27 cellular contexts compared by ENCODE assay signal in genomic region chr22:42417645-42418303, GRCh38. TPM values are rescaled to one million over a fixed set of nuclear protein-coding genes. Genes with fewer than 3 reads are reported as not detected.
DNase-seq lines count a peak whose midpoint lies in the region; ATAC-seq, FAIRE-seq and TF ChIP-seq lines count a peak whose summit lies in the region.
"Had no signal": no experiment of that assay in that cellular context is flagged by ENCODE, and none has a peak within 500 bp of the region (broad histone marks: within the 10 kb centered on the region; RNA-seq: fewer than 3 reads in every experiment).

No MANE protein-coding gene starts in this region.

- no peak for TF ChIP-seq EP300 in HepG2 (IDR thresholded peaks at IDR 0.05; ENCODE audit: low read depth in 2 of 2, low read length in 2 of 2)
- no peak for TF ChIP-seq EP300 in HepG2 (CRISPR knock-in tag; IDR thresholded peaks at IDR 0.05; ENCODE audit: borderline replicate concordance)

- no peak overlapping the region for H3K4me3 Mint-ChIP-seq in dendritic cell treated with granulocyte-macrophage colony-stimulating factor and Interleukin-4, amounts not matched to agents 40 ng/mL and 50 ng/mL, for 4 days
- H3K4me3 Mint-ChIP-seq in neural progenitor cell = no peak overlapping the region

- BruUV-seq in HepG2 (replicated peaks; lab: Mats Ljungman, UMichigan) = no TSS peak

- TF ChIP-seq CTCF in HepG2 (CRISPR knock-in tag; IDR thresholded peaks at IDR 0.05) (no peak), right lobe of liver (IDR thresholded peaks at IDR 0.05) (no peak), neural progenitor cell (IDR thresholded peaks at IDR 0.05) (no peak)

- H3K36me3 ChIP-seq in HepG2 (replicated peaks in 1 of 2; ENCODE audit: control insufficient read depth in 1 of 2, insufficient read depth in 2 of 2, low read length in 2 of 2) (no peaks in the 10 kb centered on the region), right lobe of liver (no peaks in the 10 kb centered on the region), neural progenitor cell (no peaks in the 10 kb centered on the region)

- no peak overlapping the region for H3K4me3 ChIP-seq in HepG2 (replicated peaks in 1 of 3; ENCODE audit: insufficient read depth in 1 of 3, low read depth in 2 of 3, low read length in 3 of 3)
- H3K4me3 ChIP-seq in right lobe of liver = no peak overlapping the region
- H3K4me3 ChIP-seq in neural progenitor cell = no peak overlapping the region
- H3K4me3 ChIP-seq: GM12878, GM23248 had no signal

- no peak; the same call in 2 of the 3 replicates for ATAC-seq in HepG2
- ATAC-seq in right lobe of liver = no peak
- ATAC-seq in HG02870 (IDR thresholded peaks at IDR 0.05; ENCODE audit: unreplicated experiment) = no peak
- ATAC-seq in HG03097 (IDR thresholded peaks at IDR 0.05; ENCODE audit: low FRiP score, unreplicated experiment) = no peak
- ATAC-seq: SK-N-SH treated with all-trans-retinoic acid at 6 μM for 48 hours had no signal

- POLR2A ChIA-PET in HepG2 (lab: Yijun Ruan, JAX) = no interaction called here

- no peak overlapping the region for H3K4me2 ChIP-seq in HepG2 (ENCODE audit: low read depth, low read length)
- no peak overlapping the region for H3K4me2 ChIP-seq in neural progenitor cell

- H3K9ac ChIP-seq in HepG2 (ENCODE audit: insufficient read depth, low read depth, low read length) (no peak overlapping the region), neural progenitor cell (no peak overlapping the region)
- H3K9ac ChIP-seq: GM23248 had no signal

- no peaks in the 10 kb centered on the region for H3K79me2 ChIP-seq in HepG2 (ENCODE audit: insufficient read depth, low read length)
- H3K79me2 ChIP-seq in neural progenitor cell (ENCODE audit: low read depth) = no peaks in the 10 kb centered on the region

- in situ Hi-C loops in HepG2 (cut with HindIII; ENCODE audit: extremely low pct_ligation_motif_present, low pct_unique_long_range_greater_than_20kb) = no loop called here

- H3K27ac Mint-ChIP-seq in dendritic cell treated with granulocyte-macrophage colony-stimulating factor and Interleukin-4, amounts not matched to agents 40 ng/mL and 50 ng/mL, for 4 days = peak overlapping the region; percentile 90
- H3K27ac Mint-ChIP-seq in neural progenitor cell = peak overlapping the region; percentile 89
- H3K27ac Mint-ChIP-seq: CD4-positive, alpha-beta memory T cell had no signal

- H3K9me3 Mint-ChIP-seq in dendritic cell treated with granulocyte-macrophage colony-stimulating factor and Interleukin-4, amounts not matched to agents 40 ng/mL and 50 ng/mL, for 4 days = no peaks in the 10 kb centered on the region
- no peaks in the 10 kb centered on the region for H3K9me3 Mint-ChIP-seq in neural progenitor cell
- H3K9me3 Mint-ChIP-seq: CD4-positive, alpha-beta memory T cell had no signal

- peaks cover 87% of the 10 kb centered on the region for H3K4me1 Mint-ChIP-seq in dendritic cell treated with granulocyte-macrophage colony-stimulating factor and Interleukin-4, amounts not matched to agents 40 ng/mL and 50 ng/mL, for 4 days (ENCODE audit: low read depth)
- peaks cover 61% of the 10 kb centered on the region for H3K4me1 Mint-ChIP-seq in neural progenitor cell

- H3F3A ChIP-seq in neural progenitor cell (ENCODE audit: low read depth) = peaks cover 9% of the 10 kb centered on the region

- peaks cover 2% of the 10 kb centered on the region for H3K27me3 Mint-ChIP-seq in dendritic cell treated with granulocyte-macrophage colony-stimulating factor and Interleukin-4, amounts not matched to agents 40 ng/mL and 50 ng/mL, for 4 days
- H3K27me3 Mint-ChIP-seq in neural progenitor cell (ENCODE audit: insufficient read depth, low read depth) = peaks cover 13% of the 10 kb centered on the region

- DNase-seq in HepG2 (ENCODE audit: low spot score) = no peak
- DNase-seq in right lobe of liver = no peak
- no peak for DNase-seq in neural progenitor cell (ENCODE audit: low spot score)
- no peak for DNase-seq in mesenteric fat pad (ENCODE audit: low spot score)
- no peak for DNase-seq in NCI-H510A treated with DMSO at 0.1 percent for 48 hours (lab: John Stamatoyannopoulos, UW)
- DNase-seq: 8988T; CD4-positive, alpha-beta memory T cell; GF-D8; GM23248; IMR-90; MM.1S; NCI-H1105; NCI-H1694; NCI-H2081 treated with DMSO at 0.1 percent for 48 hours; NCI-H446 treated with DMSO at 0.1 percent for 48 hours; NCI-H748 treated with DMSO at 0.1 percent for 48 hours; NK-92 treated with Interleukin-12 subunit alpha and Interleukin-12 subunit beta, amount 100 ng/mL, for 24 hours; SHP77 treated with DMSO at 0.1 percent for 48 hours had no signal

- no peaks in the 10 kb centered on the region for H4K20me1 ChIP-seq in HepG2 (ENCODE audit: insufficient read depth, low read length)
- no peaks in the 10 kb centered on the region for H4K20me1 ChIP-seq in neural progenitor cell (ENCODE audit: low read depth)

- 75% methylated on average over 4 of the region's 11 CpGs for WGBS in HepG2 (ENCODE audit: low lambda C conversion rate)
- WGBS in right lobe of liver (ENCODE audit: insufficient coverage, low coverage, low lambda C conversion rate, missing lambda C conversion rate) = 60% methylated on average over 1 of the region's 11 CpGs

- H2AFZ ChIP-seq in HepG2 (ENCODE audit: low read length) (no peak overlapping the region), neural progenitor cell (replicated peaks) (no peak overlapping the region)
- H2AFZ ChIP-seq: GM23248 had no signal

- intact Hi-C loops in HepG2 (cut with micrococcal nuclease; ENCODE audit: unreplicated experiment) (no loop called here), right lobe of liver (cut with DNase I) (no loop called here)
- intact Hi-C loops in dendritic cell treated with granulocyte-macrophage colony-stimulating factor and Interleukin-4, amounts not matched to agents 40 ng/mL and 50 ng/mL, for 4 days (cut with micrococcal nuclease) = no loop called here

- H3K27ac ChIP-seq in HepG2 (ENCODE audit: extremely low read length, insufficient read depth, low read length) (no peak overlapping the region), right lobe of liver (no peak overlapping the region), neural progenitor cell (no peak overlapping the region)
- H3K27ac ChIP-seq: GM23248 had no signal

- peaks cover 68% of the 10 kb centered on the region for H3K36me3 Mint-ChIP-seq in dendritic cell treated with granulocyte-macrophage colony-stimulating factor and Interleukin-4, amounts not matched to agents 40 ng/mL and 50 ng/mL, for 4 days (ENCODE audit: low read depth)
- no peaks in the 10 kb centered on the region for H3K36me3 Mint-ChIP-seq in neural progenitor cell
- H3K36me3 Mint-ChIP-seq: CD4-positive, alpha-beta memory T cell had no signal

- CTCF ChIA-PET in HepG2 (lab: Yijun Ruan, JAX; ENCODE audit: low intra/inter-chr PET ratio, low total read pairs) = no interaction called here

- TF ChIP-seq RAD21 in HepG2 (CRISPR knock-in tag; IDR thresholded peaks at IDR 0.05) = no peak

- H3K4me1 ChIP-seq in HepG2 (ENCODE audit: insufficient read depth, low read length) = peaks cover 47% of the 10 kb centered on the region
- H3K4me1 ChIP-seq in right lobe of liver = no peaks in the 10 kb centered on the region
- peaks cover 14% of the 10 kb centered on the region for H3K4me1 ChIP-seq in neural progenitor cell

- H3K9me3 ChIP-seq in HepG2 (ENCODE audit: low read length) (no peaks in the 10 kb centered on the region), right lobe of liver (no peaks in the 10 kb centered on the region), neural progenitor cell (ENCODE audit: low read depth) (no peaks in the 10 kb centered on the region)

- no peak for FAIRE-seq in HepG2 (lab: Jason Lieb, UNC)
- FAIRE-seq: GM12878, GM19239 had no signal

- peaks cover 4 to 41% of the 10 kb centered on the region in 2 experiments; a peak in 4 of 5 replicates for H3K27me3 ChIP-seq in HepG2 (ENCODE audit: control insufficient read depth in 1 of 2, insufficient read depth in 2 of 2, low read length in 2 of 2)
- H3K27me3 ChIP-seq in right lobe of liver = no peaks in the 10 kb centered on the region
- no peaks in the 10 kb centered on the region for H3K27me3 ChIP-seq in neural progenitor cell

- TF ChIP-seq POLR2A in HepG2 (IDR thresholded peaks at IDR 0.05; ENCODE audit: insufficient read depth in 1 of 2, low read depth in 2 of 2, low read length in 2 of 2) (no peak), right lobe of liver (IDR thresholded peaks at IDR 0.05) (no peak)

RNA-seq across cellular contexts. Expression of gene NFAM1, which starts 14.4 kb away (rescaled TPM):
- total RNA-seq in HepG2 (2016; rRNA removed; fragmentation: Illumina TruSeq; extraction: Trizol) (not detected in 2 replicates), right lobe of liver (1 to 10 TPM; 2.1 to 6.6 (median 2.4) TPM), neural progenitor cell (ENCODE audit: low replicate concordance) (0.19 and 0.40 TPM in 2 replicates), mesenteric fat pad (17.6 TPM)
- not detected in 2 replicates for total RNA-seq in HepG2 (2016; cell fraction: cytosol; rRNA removed; fragmentation: Illumina TruSeq; extraction: Trizol; ENCODE audit: low read depth)
- not detected in 2 replicates for total RNA-seq in HepG2 (2016; cell fraction: insoluble cytoplasmic fraction; rRNA removed; fragmentation: Illumina TruSeq; extraction: Trizol)
- not detected in 2 replicates for total RNA-seq in HepG2 (2016; cell fraction: membrane; rRNA removed; fragmentation: Illumina TruSeq; extraction: Trizol)
- not detected in 2 replicates for total RNA-seq in HepG2 (2016; cell fraction: nucleus; rRNA removed; fragmentation: Illumina TruSeq; extraction: Trizol)
- polyA plus RNA-seq in HepG2 (2011; rRNA removed) = 0.03 and 0.10 TPM in 2 replicates
- 0.01 TPM in 2 replicates for polyA plus RNA-seq in HepG2 (2011; cell fraction: cytosol; rRNA removed)
- polyA plus RNA-seq in HepG2 (2011; cell fraction: nucleus; rRNA removed) = 0.05 TPM in 1 of 2 replicates, not detected in the other
- polyA plus RNA-seq in HepG2 (2012) = 0.24 and 0.35 TPM in 2 replicates
- not detected in 2 replicates for polyA plus RNA-seq in HepG2 (2016; cell fraction: cytosol; fragmentation: Illumina TruSeq; extraction: Trizol; ENCODE audit: low read depth)
- polyA plus RNA-seq in HepG2 (2016; cell fraction: insoluble cytoplasmic fraction; fragmentation: Illumina TruSeq; extraction: Trizol; ENCODE audit: low read depth) = not detected in 2 replicates
- polyA plus RNA-seq in HepG2 (2016; cell fraction: membrane; fragmentation: Illumina TruSeq; extraction: Trizol; ENCODE audit: low read depth) = not detected in 2 replicates
- polyA plus RNA-seq in HepG2 (2016; cell fraction: nucleus; fragmentation: Illumina TruSeq; extraction: Trizol; ENCODE audit: insufficient read depth, low read depth) = not detected in 2 replicates
- polyA minus RNA-seq in HepG2 (2011; rRNA and poly(A)+ RNA removed; ENCODE audit: low replicate concordance) = 0.05 TPM in 1 of 2 replicates, not detected in the other
- not detected in 2 replicates for polyA minus RNA-seq in HepG2 (2011; cell fraction: cytosol; rRNA and poly(A)+ RNA removed)
- not detected in 2 replicates for polyA minus RNA-seq in HepG2 (2011; cell fraction: nucleus; rRNA and poly(A)+ RNA removed)
- total RNA-seq: GM23248, HT1080, IMR-90, LHCN-M2 had no signal
- polyA plus RNA-seq: AG04450, GM23248, IMR-90 had no signal
